Comparison of ENCODE assay signal across 8 cellular contexts in the genomic region with DNA sequence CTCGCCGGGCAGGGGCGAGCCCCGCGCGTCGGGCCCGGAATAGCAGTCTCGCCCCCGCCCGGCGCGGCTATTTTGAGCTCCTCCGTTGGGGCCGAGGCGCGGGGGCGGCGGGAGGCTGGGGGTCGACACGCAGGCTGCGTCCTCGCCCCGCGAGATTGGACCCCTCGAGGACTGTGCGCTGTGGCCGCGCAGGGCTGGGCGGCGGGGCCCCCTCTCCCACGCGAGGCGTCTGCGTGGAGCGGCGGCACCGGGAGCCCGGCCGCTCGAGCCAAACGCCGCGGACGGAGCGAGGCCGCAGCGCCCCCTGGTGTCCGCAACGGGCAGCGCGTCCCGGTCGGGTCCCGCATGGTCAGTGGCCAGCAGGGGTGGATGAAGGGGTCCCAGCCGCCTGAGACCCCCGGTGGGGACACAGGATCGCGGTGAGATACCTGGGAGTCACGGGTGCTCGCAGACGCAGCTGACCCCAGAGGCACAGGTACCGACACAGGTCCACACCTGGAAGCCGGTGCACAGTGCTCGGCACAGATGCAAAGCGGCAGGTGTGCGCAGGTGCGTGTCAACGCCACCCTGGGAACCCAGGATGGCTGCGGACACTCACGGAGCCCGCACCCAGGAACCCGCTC. TPM values are rescaled to one million over a fixed set of nuclear protein-coding genes. Genes with fewer than 3 reads are reported as not detected.
DNase-seq lines count a peak whose midpoint lies in the region; ATAC-seq and TF ChIP-seq lines count a peak whose summit lies in the region.

No MANE protein-coding gene starts in this region.

- H3K27ac ChIP-seq in CD4-positive, alpha-beta T cell (ENCODE audit: low read depth, low read length) = peak overlapping the region; percentile 41
- H3K27ac ChIP-seq in Karpas-422 (ENCODE audit: low read length) (peak overlapping the region; percentile 90), colonic mucosa (peak overlapping the region; percentile 84), liver (ENCODE audit: low read depth in 1 of 2, low read length in 2 of 2) (peak overlapping the region; percentile 73 to 80)

- WGBS in liver = 1% methylated on average over 73 of the region's 73 CpGs

- no peaks in the 10 kb centered on the region for H3K27me3 ChIP-seq in CD4-positive, alpha-beta T cell (ENCODE audit: control insufficient read depth, insufficient read depth, low read length)
- no peaks in the 10 kb centered on the region for H3K27me3 ChIP-seq in Karpas-422 (ENCODE audit: low read length)
- H3K27me3 ChIP-seq in colonic mucosa = no peaks in the 10 kb centered on the region
- no peaks in the 10 kb centered on the region for H3K27me3 ChIP-seq in liver (ENCODE audit: control insufficient read depth in 4 of 4, insufficient read depth in 4 of 4, low read length in 3 of 4)

- H2AFZ ChIP-seq in Karpas-422 (ENCODE audit: low read length) = no peak overlapping the region

- H3K27me3 Mint-ChIP-seq in CD4-positive, alpha-beta T cell = no peaks in the 10 kb centered on the region

- POLR2A ChIA-PET in CD4-positive, alpha-beta T cell (lab: Charles Lee) = interaction anchor here (0.7 to 10.3 kb wide), 9 partner anchors 9 to 1209 kb away, joined by 3 to 476 read pairs (median 14); a partner anchor contains a TSS

- H3K9me2 ChIP-seq in Karpas-422 (replicated peaks; ENCODE audit: insufficient read depth, low read length) = no peaks in the 10 kb centered on the region

- peak overlapping the region; percentile 53 for H3K9ac ChIP-seq in Karpas-422 (ENCODE audit: low read length)
- peak overlapping the region; percentile 48 to 84 for H3K9ac ChIP-seq in colonic mucosa (ENCODE audit: low read depth in 2 of 2, low read length in 2 of 2)
- H3K9ac ChIP-seq in liver (ENCODE audit: low read depth in 1 of 2, low read length in 2 of 2) = peak overlapping the region in 1 of 2 donors; percentile 21

- peak overlapping the region; percentile 81 for H3K4me3 Mint-ChIP-seq in CD4-positive, alpha-beta T cell

- peak overlapping the region; percentile 88 for H3K27ac Mint-ChIP-seq in CD4-positive, alpha-beta T cell

- H3K4me1 ChIP-seq in Karpas-422 (ENCODE audit: low read length) (peaks cover 81% of the 10 kb centered on the region), colonic mucosa (peaks cover 50% of the 10 kb centered on the region), liver (ENCODE audit: control insufficient read depth in 4 of 4, insufficient read depth in 4 of 4, low read length in 3 of 4) (peaks cover 39 to 69% (median 56%) of the 10 kb centered on the region in 4 donors)

- no peaks in the 10 kb centered on the region for H3K9me3 ChIP-seq in CD4-positive, alpha-beta T cell (ENCODE audit: control insufficient read depth, low read length)
- no peaks in the 10 kb centered on the region for H3K9me3 ChIP-seq in Karpas-422 (ENCODE audit: low read length)
- H3K9me3 ChIP-seq in colonic mucosa = no peaks in the 10 kb centered on the region
- no peaks in the 10 kb centered on the region for H3K9me3 ChIP-seq in liver (ENCODE audit: control insufficient read depth in 4 of 4, low read length in 3 of 4)

- intact Hi-C loops in CD4-positive, alpha-beta T cell (cut with DNase I, micrococcal nuclease) = loop anchor here (1.0 kb wide), 2 partner anchors 18 to 23 kb away; no protein-coding TSS in a partner anchor
- intact Hi-C loops in colonic mucosa (cut with DNase I) = loop anchor here (2.0 kb wide), 1 partner anchor 22 kb away; no protein-coding TSS in a partner anchor

- H3K4me1 Mint-ChIP-seq in CD4-positive, alpha-beta T cell (ENCODE audit: low read depth) = peaks cover 54% of the 10 kb centered on the region

- DNase-seq in CD4-positive, alpha-beta T cell = peak in 7 of 10 experiments; percentile 60 to 76 (median 64)
- DNase-seq in Karpas-422 (peak; percentile 83), colonic mucosa (peak; percentile 86), NCI-H1694 treated with DMSO at 0.1 percent for 48 hours (lab: John Stamatoyannopoulos, UW) (no peak)
- peak; percentile 64 to 67 for DNase-seq in stimulated activated CD8-positive, alpha-beta memory T cell treated with anti-CD3 and anti-CD28 coated beads, Interleukin-2, amount 100 ng/mL, for 48 hours (ENCODE audit: low read depth in 2 of 2)

- peak; percentile 66 to 79 for TF ChIP-seq RAD21 in liver (IDR thresholded peaks at IDR 0.05)

- no peaks in the 10 kb centered on the region for H3K9me3 Mint-ChIP-seq in CD4-positive, alpha-beta T cell

- CTCF ChIA-PET in CD4-positive, alpha-beta T cell (lab: Charles Lee) = interaction anchor here (0.8 to 11.0 kb wide), 11 partner anchors 8 to 227 kb away, joined by 3 to 255 read pairs (median 6); a partner anchor contains a TSS

- TF ChIP-seq CTCF in CD4-positive, alpha-beta T cell (IDR thresholded peaks at IDR 0.05) = peak; percentile 97
- TF ChIP-seq CTCF in colonic mucosa (IDR thresholded peaks at IDR 0.05) (peak; percentile 94), liver (IDR thresholded peaks at IDR 0.05; ENCODE audit: low read depth, low read length, missing input control) (peak; percentile 92)

- peaks cover 16% of the 10 kb centered on the region for H3K79me2 ChIP-seq in Karpas-422 (ENCODE audit: low read length)

- peak overlapping the region; percentile 66 for H3K4me2 ChIP-seq in Karpas-422 (ENCODE audit: low read depth, low read length, poor library complexity, severe bottlenecking)

- no peak for ATAC-seq in CD4-positive, alpha-beta T cell (ENCODE audit: poor library complexity)
- ATAC-seq in GM21360 (IDR thresholded peaks at IDR 0.05; ENCODE audit: unreplicated experiment) = peak; percentile 3
- peak; percentile 2 to 10 for ATAC-seq in activated CD4-positive, CD25-positive, alpha-beta regulatory T cell treated with anti-CD3 and anti-CD28 coated beads, Interleukin-2, amount 50 U/mL, for 24 hours

- peaks cover 24% of the 10 kb centered on the region for H4K20me1 ChIP-seq in Karpas-422 (ENCODE audit: insufficient read depth, low read depth, low read length)

- H3K36me3 Mint-ChIP-seq in CD4-positive, alpha-beta T cell (ENCODE audit: low read depth) = peaks cover 29% of the 10 kb centered on the region

- peak overlapping the region; percentile 51 for H3K4me3 ChIP-seq in Karpas-422 (ENCODE audit: low read length)
- peak overlapping the region; percentile 50 for H3K4me3 ChIP-seq in colonic mucosa
- H3K4me3 ChIP-seq in liver (ENCODE audit: low read depth in 1 of 3, low read length in 3 of 3) = peak overlapping the region in 1 of 3 donors; percentile 55

- H3K36me3 ChIP-seq in Karpas-422 (ENCODE audit: insufficient read depth, low read length) (peaks cover 12% of the 10 kb centered on the region), colonic mucosa (no peaks in the 10 kb centered on the region), liver (ENCODE audit: control insufficient read depth in 4 of 4, insufficient read depth in 3 of 4, low read depth in 1 of 4, low read length in 3 of 4) (peaks cover 2 to 7% (median 4%) of the 10 kb centered on the region in 4 donors)

TF ChIP-seq in liver, 16 proteins besides CTCF, POLR2A, EP300 and RAD21 (continues in another document):
- no peak for TF ChIP-seq JUND (IDR thresholded peaks at IDR 0.05)
- no peak for TF ChIP-seq FOXA1 (IDR thresholded peaks at IDR 0.05)
- TF ChIP-seq SP1 (IDR thresholded peaks at IDR 0.05) = no peak
- TF ChIP-seq RXRA (IDR thresholded peaks at IDR 0.05) = no peak
- TF ChIP-seq NR2F2 (IDR thresholded peaks at IDR 0.05) = no peak
- TF ChIP-seq, protein P1, sequence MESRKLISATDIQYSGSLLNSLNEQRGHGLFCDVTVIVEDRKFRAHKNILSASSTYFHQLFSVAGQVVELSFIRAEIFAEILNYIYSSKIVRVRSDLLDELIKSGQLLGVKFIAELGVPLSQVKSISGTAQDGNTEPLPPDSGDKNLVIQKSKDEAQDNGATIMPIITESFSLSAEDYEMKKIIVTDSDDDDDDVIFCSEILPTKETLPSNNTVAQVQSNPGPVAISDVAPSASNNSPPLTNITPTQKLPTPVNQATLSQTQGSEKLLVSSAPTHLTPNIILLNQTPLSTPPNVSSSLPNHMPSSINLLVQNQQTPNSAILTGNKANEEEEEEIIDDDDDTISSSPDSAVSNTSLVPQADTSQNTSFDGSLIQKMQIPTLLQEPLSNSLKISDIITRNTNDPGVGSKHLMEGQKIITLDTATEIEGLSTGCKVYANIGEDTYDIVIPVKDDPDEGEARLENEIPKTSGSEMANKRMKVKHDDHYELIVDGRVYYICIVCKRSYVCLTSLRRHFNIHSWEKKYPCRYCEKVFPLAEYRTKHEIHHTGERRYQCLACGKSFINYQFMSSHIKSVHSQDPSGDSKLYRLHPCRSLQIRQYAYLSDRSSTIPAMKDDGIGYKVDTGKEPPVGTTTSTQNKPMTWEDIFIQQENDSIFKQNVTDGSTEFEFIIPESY (IDR thresholded peaks at IDR 0.05) = no peak
- no peak for TF ChIP-seq EGR1 (IDR thresholded peaks at IDR 0.05; ENCODE audit: low read depth in 2 of 2)
- TF ChIP-seq, protein P2, sequence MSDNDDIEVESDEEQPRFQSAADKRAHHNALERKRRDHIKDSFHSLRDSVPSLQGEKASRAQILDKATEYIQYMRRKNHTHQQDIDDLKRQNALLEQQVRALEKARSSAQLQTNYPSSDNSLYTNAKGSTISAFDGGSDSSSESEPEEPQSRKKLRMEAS (IDR thresholded peaks at IDR 0.05) = no peak
- TF ChIP-seq FOXA2 (IDR thresholded peaks at IDR 0.05) = no peak

RNA-seq across cellular contexts. Expression of a gene that starts 2.2 kb away (rescaled TPM):
- total RNA-seq in CD4-positive, alpha-beta T cell = 100 to 1,000 TPM; 614 to 628 TPM
- 141 and 291 TPM in 2 replicates for total RNA-seq in Karpas-422 (2014; rRNA removed; shearing (Covaris generic); ENCODE audit: low replicate concordance)
- total RNA-seq in colonic mucosa (100 to 1,000 TPM; 163 to 179 TPM), liver (100 to 1,000 TPM in 1 of 2 donors, 10 to 100 TPM in 1; 80.5 to 135 TPM)
- 100 to 1,000 TPM in 1 of 2 donors, 10 to 100 TPM in 1; 41.1 to 113 TPM for polyA plus RNA-seq in liver

RNA-seq across cellular contexts. Expression of a gene that starts 8.4 kb away (rescaled TPM):
- 10 to 100 TPM; 32.0 to 38.3 TPM for total RNA-seq in CD4-positive, alpha-beta T cell
- 32.7 and 68.1 TPM in 2 replicates for total RNA-seq in Karpas-422 (2014; rRNA removed; shearing (Covaris generic); ENCODE audit: low replicate concordance)
- total RNA-seq in colonic mucosa (100 to 1,000 TPM in 1 of 2 donors, 10 to 100 TPM in 1; 41.8 to 114 TPM), liver (10 to 100 TPM; 14.6 to 15.7 TPM)
- polyA plus RNA-seq in liver = 10 to 100 TPM; 51.9 to 79.8 TPM

RNA-seq across cellular contexts. Expression of a gene that starts 18.5 kb away (rescaled TPM):
- 100 to 1,000 TPM; 214 to 228 TPM for total RNA-seq in CD4-positive, alpha-beta T cell
- total RNA-seq in Karpas-422 (2014; rRNA removed; shearing (Covaris generic); ENCODE audit: low replicate concordance) = 21.4 and 40.5 TPM in 2 replicates
- 100 to 1,000 TPM; 172 to 177 TPM for total RNA-seq in colonic mucosa
- total RNA-seq in liver = 10 to 100 TPM in 1 of 2 donors, 1 to 10 TPM in 1; 9.1 to 22.9 TPM
- polyA plus RNA-seq in liver = 10 to 100 TPM in 1 of 2 donors, 1 to 10 TPM in 1; 2.9 to 14.6 TPM

RNA-seq across cellular contexts. Expression of a gene that starts 18.7 kb away (rescaled TPM):
- not detected for total RNA-seq in CD4-positive, alpha-beta T cell
- total RNA-seq in Karpas-422 (2014; rRNA removed; shearing (Covaris generic); ENCODE audit: low replicate concordance) = not detected in 2 replicates
- 10 to 100 TPM; 72.8 to 86.1 TPM for total RNA-seq in colonic mucosa
- total RNA-seq in liver = 1 to 10 TPM in 1 of 2 donors, under 1 TPM in 1; 0.98 to 6.2 TPM
- 1 to 10 TPM; 2.5 to 9.8 TPM for polyA plus RNA-seq in liver

RNA-seq across cellular contexts. Expression of a gene that starts 25.4 kb away (rescaled TPM):
- total RNA-seq in CD4-positive, alpha-beta T cell = 10 to 100 TPM; 77.6 to 92.6 TPM
- total RNA-seq in Karpas-422 (2014; rRNA removed; shearing (Covaris generic); ENCODE audit: low replicate concordance) = 64.3 and 110 TPM in 2 replicates
- 100 to 1,000 TPM; 359 to 627 TPM for total RNA-seq in colonic mucosa
- total RNA-seq in liver = 10 to 100 TPM; 20.2 to 44.5 TPM
- 100 to 1,000 TPM; 246 to 315 TPM for polyA plus RNA-seq in liver
